ENCODE assay signal across 14 cellular contexts in genomic region chr1:39841429-39841828, GRCh38. TPM values are rescaled to one million over a fixed set of nuclear protein-coding genes. Genes with fewer than 3 reads are reported as not detected.
"Had no signal": no experiment of that assay in that cellular context is flagged by ENCODE, and none has a peak within 500 bp of the region (broad histone marks: within the 10 kb centered on the region; RNA-seq: fewer than 3 reads in every experiment).

No MANE protein-coding gene starts in this region.

- ATAC-seq: left lung, sciatic nerve had no signal

- H3K4me3 ChIP-seq: cardiac muscle cell, esophagus muscularis mucosa, left lung, upper lobe of left lung had no signal

- H3K4me3 Mint-ChIP-seq: activated CD4-positive, alpha-beta T cell treated with anti-CD3 and anti-CD28 coated beads, Interleukin-2, amount 10 ng/mL, durations not matched to agents 7 days and 5 days; activated naive CD4-positive, alpha-beta T cell treated with anti-CD3 and anti-CD28 coated beads for 36 hours; memory B cell; nephron progenitor cell; stimulated activated naive CD8-positive, alpha-beta T cell treated with anti-CD3 and anti-CD28 coated beads, Interleukin-15, Interleukin-2, amounts not matched to agents 100 ng/mL and 50 ng/mL, for 24 hours had no signal

- H3K9me3 Mint-ChIP-seq: activated CD4-positive, alpha-beta T cell treated with anti-CD3 and anti-CD28 coated beads, Interleukin-2, amount 10 ng/mL, durations not matched to agents 7 days and 5 days; activated naive CD4-positive, alpha-beta T cell treated with anti-CD3 and anti-CD28 coated beads for 36 hours; memory B cell; nephron progenitor cell; stimulated activated naive CD8-positive, alpha-beta T cell treated with anti-CD3 and anti-CD28 coated beads, Interleukin-15, Interleukin-2, amounts not matched to agents 100 ng/mL and 50 ng/mL, for 24 hours had no signal

- H3K27ac Mint-ChIP-seq: activated CD4-positive, alpha-beta T cell treated with anti-CD3 and anti-CD28 coated beads, Interleukin-2, amount 10 ng/mL, durations not matched to agents 7 days and 5 days; memory B cell; nephron progenitor cell; stimulated activated naive CD8-positive, alpha-beta T cell treated with anti-CD3 and anti-CD28 coated beads, Interleukin-15, Interleukin-2, amounts not matched to agents 100 ng/mL and 50 ng/mL, for 24 hours had no signal

- DNase-seq: activated CD4-positive, alpha-beta T cell treated with anti-CD3 and anti-CD28 coated beads, Interleukin-2, amount 10 ng/mL, durations not matched to agents 7 days and 5 days; activated CD4-positive, CD25-positive, alpha-beta regulatory T cell; activated naive CD4-positive, alpha-beta T cell treated with anti-CD3 and anti-CD28 coated beads for 36 hours; hippocampal formation; kidney; left lung; nephron progenitor cell; T-helper 2 cell; upper lobe of left lung had no signal

- H3K27me3 Mint-ChIP-seq: activated CD4-positive, alpha-beta T cell treated with anti-CD3 and anti-CD28 coated beads, Interleukin-2, amount 10 ng/mL, durations not matched to agents 7 days and 5 days; memory B cell; stimulated activated naive CD8-positive, alpha-beta T cell treated with anti-CD3 and anti-CD28 coated beads, Interleukin-15, Interleukin-2, amounts not matched to agents 100 ng/mL and 50 ng/mL, for 24 hours had no signal

- H3K27me3 ChIP-seq: cardiac muscle cell, esophagus muscularis mucosa, left lung, upper lobe of left lung had no signal

- H3K27ac ChIP-seq: cardiac muscle cell, esophagus muscularis mucosa, left lung, upper lobe of left lung had no signal

- H3K9me3 ChIP-seq: esophagus muscularis mucosa, left lung, upper lobe of left lung had no signal

RNA-seq across cellular contexts. Expression of gene BMP8B, which starts 52.8 kb away (rescaled TPM):
- total RNA-seq: cardiac muscle cell had no signal
